21 cellular contexts compared by ENCODE assay signal in genomic region chr12:70721216-70721615, GRCh38.
DNase-seq lines count a peak whose midpoint lies in the region; ATAC-seq, FAIRE-seq and TF ChIP-seq lines count a peak whose summit lies in the region.
"Had no signal": no experiment of that assay in that cellular context is flagged by ENCODE, and none has a peak within 500 bp of the region (broad histone marks: within the 10 kb centered on the region; RNA-seq: fewer than 3 reads in every experiment).

No MANE protein-coding gene starts in this region.

- no peak for TF ChIP-seq POLR2A in thyroid gland (IDR thresholded peaks at IDR 0.05)

- H3K36me3 ChIP-seq in kidney (ENCODE audit: control insufficient read depth in 1 of 2, insufficient read depth in 2 of 2, low read length in 2 of 2) (no peaks in the 10 kb centered on the region), thyroid gland (no peaks in the 10 kb centered on the region)

- intact Hi-C loops in kidney (cut with DNase I) (loop anchor here (5.0 kb wide), 1 partner anchor 134 kb away; no protein-coding TSS in a partner anchor), thyroid gland (cut with DNase I) (loop anchor here (5.0 kb wide), 1 partner anchor 134 kb away; no protein-coding TSS in a partner anchor)

- no peak overlapping the region for H3K9ac ChIP-seq in kidney (ENCODE audit: low read length in 2 of 2)
- H3K9ac ChIP-seq: KMS-11 had no signal

- H3K27me3 Mint-ChIP-seq in T-helper 17 cell = peaks cover 4% of the 10 kb centered on the region

- H3K4me3 ChIP-seq in kidney (ENCODE audit: low read length in 2 of 2) (no peak overlapping the region), thyroid gland (replicated peaks in 1 of 3) (no peak overlapping the region)

- H3K27ac ChIP-seq in kidney (ENCODE audit: low read depth in 2 of 2, low read length in 2 of 2) (peak overlapping the region; percentile 26 to 56), thyroid gland (peak overlapping the region in 2 of 3 donors; percentile 27 to 29)
- H3K27ac ChIP-seq: 22Rv1, KMS-11, RWPE1 had no signal

- TF ChIP-seq CTCF in kidney (IDR thresholded peaks at IDR 0.05; ENCODE audit: borderline replicate concordance, extremely low read depth, insufficient read depth) (no peak), thyroid gland (IDR thresholded peaks at IDR 0.05) (no peak)

- peaks cover 10% of the 10 kb centered on the region for H3K4me1 Mint-ChIP-seq in T-helper 17 cell

- FAIRE-seq in kidney (lab: Jason Lieb, UNC) = no peak
- FAIRE-seq: HepG2 had no signal

- no peaks in the 10 kb centered on the region for H3K36me3 Mint-ChIP-seq in T-helper 17 cell (ENCODE audit: low read depth)
- H3K36me3 Mint-ChIP-seq: CD8-positive, alpha-beta T cell had no signal

- H3K9me3 ChIP-seq in T-helper 17 cell (ENCODE audit: control insufficient read depth, low read length, poor library complexity, severe bottlenecking) (peaks cover 4% of the 10 kb centered on the region), kidney (ENCODE audit: control insufficient read depth in 1 of 2, low read length in 2 of 2) (no peaks in the 10 kb centered on the region), thyroid gland (no peaks in the 10 kb centered on the region)

- DNase-seq in NCI-H345 (lab: John Stamatoyannopoulos, UW) (peak; percentile 6), NCI-H345 treated with DMSO at 0.1 percent for 48 hours (lab: John Stamatoyannopoulos, UW; ENCODE audit: unreplicated experiment) (no peak), T-helper 17 cell (no peak), kidney (no peak), thyroid gland (no peak), H4 (ENCODE audit: low spot score) (no peak), NCI-H2029 treated with DMSO at 0.1 percent for 48 hours (lab: John Stamatoyannopoulos, UW) (no peak)
- DNase-seq: CD8-positive, alpha-beta T cell; DND-41; GF-D8; MM.1S; NCI-H1105; NCI-H1694 treated with DMSO at 0.1 percent for 48 hours; NCI-H2171; NCI-H510A treated with DMSO at 0.1 percent for 48 hours; NK-92 treated with Interleukin-12 subunit alpha and Interleukin-12 subunit beta, amount 100 ng/mL, for 24 hours had no signal

- H3K27ac Mint-ChIP-seq in T-helper 17 cell = peak overlapping the region; percentile 21
- H3K27ac Mint-ChIP-seq: CD8-positive, alpha-beta T cell had no signal

- no peak overlapping the region for H3K4me3 Mint-ChIP-seq in T-helper 17 cell
- H3K4me3 Mint-ChIP-seq: CD8-positive, alpha-beta T cell had no signal

- no peak for ATAC-seq in T-helper 17 cell
- no peak for ATAC-seq in GM21529 (IDR thresholded peaks at IDR 0.05; ENCODE audit: unreplicated experiment)
- ATAC-seq: CD8-positive, alpha-beta T cell; HepG2 had no signal

- no peaks in the 10 kb centered on the region for H3K27me3 ChIP-seq in thyroid gland

- H3K4me1 ChIP-seq in kidney (ENCODE audit: control insufficient read depth in 1 of 2, insufficient read depth in 1 of 2, low read depth in 1 of 2, low read length in 2 of 2) (peaks cover 0 to 3% of the 10 kb centered on the region in 2 donors), thyroid gland (no peaks in the 10 kb centered on the region)

- WGBS in thyroid gland, 2 donors = 70 to 82% methylated on average over 3 of the region's 3 CpGs
